19 cellular contexts compared by ENCODE assay signal in genomic region chr2:105889046-105889445, GRCh38.
"Had no signal": no experiment of that assay in that cellular context is flagged by ENCODE, and none has a peak within 500 bp of the region (broad histone marks: within the 10 kb centered on the region; RNA-seq: fewer than 3 reads in every experiment).

No MANE protein-coding gene starts in this region.

- H3K27me3 Mint-ChIP-seq: activated naive CD8-positive, alpha-beta T cell treated with anti-CD3 and anti-CD28 coated beads, Interleukin-2, amount 10 ng/mL, durations not matched to agents 7 days and 5 days; memory B cell; natural killer cell treated with Interleukin-12 subunit alpha and Interleukin-12 subunit beta and Interleukin-15 and Interleukin-18, amount 100 ng/mL, for 72 hours; stimulated activated naive CD8-positive, alpha-beta T cell treated with anti-CD3 and anti-CD28 coated beads, Interleukin-15, amount 100 ng/mL, for 72 hours; type B pancreatic cell had no signal

- DNase-seq: activated CD4-positive, alpha-beta T cell treated with anti-CD3 and anti-CD28 coated beads, Interleukin-2, amount 50 U/mL, for 1 hour; activated CD4-positive, CD25-positive, alpha-beta regulatory T cell; activated effector memory CD4-positive, alpha-beta T cell treated with anti-CD3 and anti-CD28 coated beads, Interleukin-2, amount 50 U/mL, for 16 hours; activated naive CD8-positive, alpha-beta T cell treated with anti-CD3 and anti-CD28 coated beads, Interleukin-2, amount 10 ng/mL, durations not matched to agents 7 days and 5 days; activated T-cell treated with anti-CD3 and anti-CD28 coated beads for 4 hours; anterior cingulate cortex; dorsolateral prefrontal cortex; left lung; posterior cingulate gyrus; stimulated activated CD8-positive, alpha-beta memory T cell treated with anti-CD3 and anti-CD28 coated beads, Interleukin-4, amount 100 ng/mL, for 48 hours had no signal

- H3K27me3 ChIP-seq: dorsolateral prefrontal cortex, gastroesophageal sphincter, hepatocyte, left lung had no signal

- H3K27ac Mint-ChIP-seq: activated naive CD8-positive, alpha-beta T cell treated with anti-CD3 and anti-CD28 coated beads, Interleukin-2, amount 10 ng/mL, durations not matched to agents 7 days and 5 days; endodermal cell; type B pancreatic cell had no signal

- ATAC-seq: gastroesophageal sphincter had no signal

- H3K4me3 ChIP-seq: dorsolateral prefrontal cortex, gastroesophageal sphincter, hepatocyte, left lung, mucosa of descending colon, smooth muscle cell had no signal

- H3K27ac ChIP-seq: gastroesophageal sphincter, hepatocyte, left lung had no signal

- H3K4me3 Mint-ChIP-seq: activated naive CD8-positive, alpha-beta T cell treated with anti-CD3 and anti-CD28 coated beads, Interleukin-2, amount 10 ng/mL, durations not matched to agents 7 days and 5 days; endodermal cell; memory B cell; natural killer cell treated with Interleukin-12 subunit alpha and Interleukin-12 subunit beta and Interleukin-15 and Interleukin-18, amount 100 ng/mL, for 72 hours; stimulated activated naive CD8-positive, alpha-beta T cell treated with anti-CD3 and anti-CD28 coated beads, Interleukin-15, amount 100 ng/mL, for 72 hours; type B pancreatic cell had no signal
